20 cellular contexts compared by ENCODE assay signal in genomic region chr17:32871736-32872135, GRCh38. TPM values are rescaled to one million over a fixed set of nuclear protein-coding genes. Genes with fewer than 3 reads are reported as not detected.
A peak's percentile ranks its signal among the peaks of the same experiment; 100 is the strongest.
DNase-seq lines count a peak whose midpoint lies in the region; ATAC-seq and TF ChIP-seq lines count a peak whose summit lies in the region.
"Had no signal": no experiment of that assay in that cellular context is flagged by ENCODE, and none has a peak within 500 bp of the region (broad histone marks: within the 10 kb centered on the region; RNA-seq: fewer than 3 reads in every experiment).

No MANE protein-coding gene starts in this region.

- WGBS in heart left ventricle, 4 donors = 75 to 83% (median 81%) methylated on average over 6 of the region's 6 CpGs
- 75 to 85% methylated on average over 6 of the region's 6 CpGs for WGBS in esophagus squamous epithelium, 2 donors

- in situ Hi-C loops in brain microvascular endothelial cell (cut with HindIII; ENCODE audit: low pct_ligation_motif_present, low sequenced_read_pairs) = no loop called here

- TF ChIP-seq POLR2A in heart left ventricle (IDR thresholded peaks at IDR 0.05) (no peak), esophagus squamous epithelium (IDR thresholded peaks at IDR 0.05) (no peak)

- no peaks in the 10 kb centered on the region for H3K36me3 ChIP-seq in heart left ventricle
- no peaks in the 10 kb centered on the region for H3K36me3 ChIP-seq in esophagus squamous epithelium
- H3K36me3 ChIP-seq in upper lobe of right lung = no peaks in the 10 kb centered on the region
- H3K36me3 ChIP-seq in brain microvascular endothelial cell (replicated peaks) = no peaks in the 10 kb centered on the region

- H3K27ac ChIP-seq in heart left ventricle (peak overlapping the region in 2 of 12 donors; percentile 14 to 22), esophagus squamous epithelium (peak overlapping the region in 3 of 4 donors; percentile 36 to 75 (median 43)), upper lobe of right lung (peak overlapping the region; percentile 60), brain microvascular endothelial cell (no peak overlapping the region)

- H3K4me1 ChIP-seq in heart left ventricle (peaks cover 0 to 53% (median 30%) of the 10 kb centered on the region in 12 donors), esophagus squamous epithelium (peaks cover 3 to 65% (median 10%) of the 10 kb centered on the region in 3 donors), upper lobe of right lung (peaks cover 39% of the 10 kb centered on the region)

- peak in 2 of 5 donors; percentile 26 to 29 for DNase-seq in heart left ventricle
- DNase-seq in left cardiac atrium = no peak
- peak; percentile 93 for DNase-seq in SKM-1 treated with dmso at 0.1 percent for 144 hours (lab: John Stamatoyannopoulos, UW; ENCODE audit: unreplicated experiment)
- no peak for DNase-seq in esophagus squamous epithelium (lab: John Stamatoyannopoulos, UW)
- DNase-seq in upper lobe of right lung = no peak
- no peak for DNase-seq in NCI-H82 (lab: John Stamatoyannopoulos, UW)
- DNase-seq in brain microvascular endothelial cell = no peak
- DNase-seq: 8988T; activated CD4-positive, alpha-beta T cell treated with anti-CD3 and anti-CD28 coated beads, Interleukin-2, amount 50 U/mL, for 4 hours; activated naive CD4-positive, alpha-beta T cell treated with anti-CD3 and anti-CD28 coated beads, Interleukin-2, amount 10 ng/mL, durations not matched to agents 7 days and 5 days; activated T-cell treated with anti-CD3 and anti-CD28 coated beads for 4 hours; CD4-positive, CD25-positive, alpha-beta regulatory T cell; DMS79 treated with DMSO at 0.1 percent for 48 hours; foreskin fibroblast; HCEC 1CT; Kasumi-1; NCI-H1436; NCI-H2171 treated with DMSO at 0.1 percent for 48 hours had no signal

- H3K27me3 ChIP-seq in heart left ventricle = peaks cover 0 to 5% (median 0%) of the 10 kb centered on the region in 9 donors
- H3K27me3 ChIP-seq in esophagus squamous epithelium = no peaks in the 10 kb centered on the region
- H3K27me3 ChIP-seq in upper lobe of right lung = no peaks in the 10 kb centered on the region
- H3K27me3 ChIP-seq in brain microvascular endothelial cell (replicated peaks) = no peaks in the 10 kb centered on the region

- TF ChIP-seq CTCF in heart left ventricle (IDR thresholded peaks at IDR 0.05) (no peak), esophagus squamous epithelium (IDR thresholded peaks at IDR 0.05) (no peak), upper lobe of right lung (IDR thresholded peaks at IDR 0.05) (no peak), brain microvascular endothelial cell (IDR thresholded peaks at IDR 0.05; ENCODE audit: low read depth, low read length, missing control alignments) (no peak)

- intact Hi-C loops in heart left ventricle (cut with DNase I) (loop anchor here in 6 of 10 donors (5.0 to 10.0 kb wide), 5 partner anchors 44 to 389 kb away; no protein-coding TSS in a partner anchor), left cardiac atrium (cut with DNase I) (no loop called here), esophagus squamous epithelium (cut with DNase I) (no loop called here), upper lobe of right lung (cut with DNase I) (loop anchor here (10.0 kb wide), 1 partner anchor 87 kb away; no protein-coding TSS in a partner anchor)

- no peaks in the 10 kb centered on the region for H3K9me3 ChIP-seq in heart left ventricle
- no peaks in the 10 kb centered on the region for H3K9me3 ChIP-seq in esophagus squamous epithelium
- no peaks in the 10 kb centered on the region for H3K9me3 ChIP-seq in upper lobe of right lung

- H3K4me3 ChIP-seq in heart left ventricle = no peak overlapping the region
- no peak overlapping the region for H3K4me3 ChIP-seq in esophagus squamous epithelium
- no peak overlapping the region for H3K4me3 ChIP-seq in upper lobe of right lung
- H3K4me3 ChIP-seq in brain microvascular endothelial cell (ENCODE audit: low read depth, low read length) = no peak overlapping the region

- peak; percentile 7 to 54 (median 25) for ATAC-seq in heart left ventricle
- no peak for ATAC-seq in left cardiac atrium
- peak; percentile 67 for ATAC-seq in upper lobe of right lung
- no peak for ATAC-seq in GM21576 (IDR thresholded peaks at IDR 0.05; ENCODE audit: unreplicated experiment)
- ATAC-seq: Panc1 had no signal

RNA-seq across cellular contexts. Expression of gene MYO1D, which starts 5.2 kb away (rescaled TPM):
- total RNA-seq in heart left ventricle (10 to 100 TPM in 5 of 9 donors, 1 to 10 TPM in 4; 4.7 to 15.5 (median 10.4) TPM), left cardiac atrium (10 to 100 TPM in 1 of 2 donors, 1 to 10 TPM in 1; 9.5 to 21.8 TPM), esophagus squamous epithelium (10 to 100 TPM; 58.8 to 86.8 (median 64.3) TPM), upper lobe of right lung (73.3 TPM)
- polyA plus RNA-seq in heart left ventricle = 1 to 10 TPM; 3.3 to 5.6 TPM

RNA-seq across cellular contexts. Expression of gene TMEM98, which starts 56.2 kb away (rescaled TPM):
- total RNA-seq in heart left ventricle (10 to 100 TPM in 6 of 9 donors, 1 to 10 TPM in 3; 6.1 to 35.8 (median 13.3) TPM), left cardiac atrium (10 to 100 TPM; 29.8 to 36.5 TPM), esophagus squamous epithelium (10 to 100 TPM in 3 of 4 donors, 1 to 10 TPM in 1; 6.4 to 61.4 (median 27.8) TPM), upper lobe of right lung (72.9 TPM)
- 10 to 100 TPM in 1 of 2 donors, 1 to 10 TPM in 1; 5.7 to 23.1 TPM for polyA plus RNA-seq in heart left ventricle
- total RNA-seq: CD4-positive, CD25-positive, alpha-beta regulatory T cell had no signal
- polyA plus RNA-seq: CD4-positive, CD25-positive, alpha-beta regulatory T cell had no signal

Comparison
In these comparisons a context has a peak if more than half of its experiments do, and no peak if none do; other contexts are left out.
1. ATAC-seq: peak in heart left ventricle (4 of 4) and upper lobe of right lung (single experiment); none in left cardiac atrium (0 of 2) and GM21576 (single experiment).
2. intact Hi-C loops: an anchor here in heart left ventricle (5.0 to 10.0 kb wide) and upper lobe of right lung (10.0 kb wide); none called in left cardiac atrium and esophagus squamous epithelium.